ENCODE assay signal across 10 cellular contexts in the genomic region with DNA sequence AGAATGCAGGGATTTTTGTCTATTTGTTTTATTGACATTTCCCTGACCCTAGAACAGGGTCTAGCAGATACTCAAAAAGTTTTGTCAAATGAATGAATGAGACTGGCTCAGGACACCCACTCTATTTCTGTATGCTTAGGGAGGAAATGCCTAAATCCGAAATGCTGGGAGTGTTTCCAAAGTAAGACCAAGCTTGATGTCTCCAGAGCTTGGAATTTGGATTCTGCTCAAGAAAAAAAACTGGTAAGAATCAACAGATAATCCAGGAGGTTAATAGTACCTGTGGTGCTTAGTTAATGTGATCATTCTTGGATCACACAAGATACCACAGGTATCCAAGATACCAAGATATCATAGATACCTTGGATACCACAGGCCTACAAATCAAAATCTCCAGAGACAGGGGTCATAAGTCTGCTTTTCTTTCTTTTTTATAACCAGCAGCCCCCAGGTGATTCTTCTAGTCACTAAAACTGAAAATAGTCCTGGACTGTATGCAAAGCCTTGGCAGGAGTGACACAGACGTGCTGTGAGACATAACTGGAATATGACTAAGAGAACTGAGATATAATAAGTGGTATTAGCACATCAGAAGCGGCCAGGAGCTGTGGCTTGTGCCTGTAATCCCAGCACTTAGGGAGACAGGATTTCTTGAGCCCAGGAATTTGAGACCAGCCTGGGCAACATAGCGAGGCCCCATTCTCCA. TPM values are rescaled to one million over a fixed set of nuclear protein-coding genes. Genes with fewer than 3 reads are reported as not detected.
DNase-seq lines count a peak whose midpoint lies in the region; ATAC-seq and TF ChIP-seq lines count a peak whose summit lies in the region.
"Had no signal": no experiment of that assay in that cellular context is flagged by ENCODE, and none has a peak within 500 bp of the region (broad histone marks: within the 10 kb centered on the region; RNA-seq: fewer than 3 reads in every experiment).

No MANE protein-coding gene starts in this region.

- TF ChIP-seq POLR2A in tibial nerve (IDR thresholded peaks at IDR 0.05): no peak

- CTCF ChIA-PET in RWPE1 (lab: Yijun Ruan, JAX): interaction anchor here (0.8 kb wide), 1 partner anchor 15 kb away, joined by 3 read pairs; no protein-coding TSS in a partner anchor

- 56% methylated on average over 4 of the region's 4 CpGs for WGBS in tibial nerve, 2 donors

- no peaks in the 10 kb centered on the region for H3K27me3 ChIP-seq in tibial nerve

- DNase-seq in AG08395 (ENCODE audit: low spot score) (peak; percentile 61), RWPE1 (ENCODE audit: low spot score) (no peak), left ventricle myocardium superior (peak; percentile 46), NCI-H2107 (lab: John Stamatoyannopoulos, UW) (no peak), NCI-H82 (lab: John Stamatoyannopoulos, UW) (no peak), tibial nerve (ENCODE audit: low spot score in 2 of 2) (no peak), SIG-M5 treated with dmso at 0.1 percent for 504 hours (lab: John Stamatoyannopoulos, UW; ENCODE audit: unreplicated experiment) (no peak)
- DNase-seq: activated CD4-positive, CD25-positive, alpha-beta regulatory T cell treated with anti-CD3 and anti-CD28 coated beads, Interleukin-2, amount 50 U/mL, for 72 hours; head of caudate nucleus had no signal

- H3K4me1 ChIP-seq in tibial nerve: peaks cover 0 to 21% (median 2%) of the 10 kb centered on the region in 4 donors

- peak; percentile 80 for ATAC-seq in GM21576 (IDR thresholded peaks at IDR 0.05; ENCODE audit: unreplicated experiment)
- ATAC-seq in left ventricle myocardium superior: peak; percentile 95

- TF ChIP-seq CTCF in RWPE1 (conservative IDR thresholded peaks at IDR 0.05; ENCODE audit: low read depth) (no peak), tibial nerve (IDR thresholded peaks at IDR 0.05) (no peak)

- H3K4me3 ChIP-seq in tibial nerve: no peak overlapping the region

- POLR2A ChIA-PET in RWPE1 (lab: Yijun Ruan, JAX; ENCODE audit: low non-redundant PET): no interaction called here

- no peak for TF ChIP-seq EP300 in tibial nerve (IDR thresholded peaks at IDR 0.05)

- H3K9me3 ChIP-seq in tibial nerve: no peaks in the 10 kb centered on the region

- H3K36me3 ChIP-seq in tibial nerve: no peaks in the 10 kb centered on the region

- intact Hi-C loops in left ventricle myocardium superior (cut with micrococcal nuclease): no loop called here

- H3K27ac ChIP-seq in RWPE1 (peak overlapping the region; percentile 53; the same call in 1 of the 2 replicates), tibial nerve (peak overlapping the region in 2 of 4 donors; percentile 22 to 61)

RNA-seq across cellular contexts. Expression of gene SP3, which starts 39.9 kb away (rescaled TPM):
- total RNA-seq in left ventricle myocardium superior (36.7 TPM), tibial nerve (100 to 1,000 TPM in 3 of 4 donors, 10 to 100 TPM in 1; 72.5 to 152 (median 128) TPM)

Comparison
In these comparisons a context has a peak if more than half of its experiments do, and no peak if none do; other contexts are left out.
1. DNase-seq: peak in AG08395 (single experiment) and left ventricle myocardium superior (single experiment); none in RWPE1 (single experiment), NCI-H2107 (single experiment), NCI-H82 (single experiment), tibial nerve (0 of 2) and SIG-M5 treated with dmso at 0.1 percent for 504 hours (single experiment).